12 cellular contexts compared by ENCODE assay signal in genomic region chr18:55314615-55315237, GRCh38.
DNase-seq lines count a peak whose midpoint lies in the region; ATAC-seq and TF ChIP-seq lines count a peak whose summit lies in the region.
"Had no signal": no experiment of that assay in that cellular context is flagged by ENCODE, and none has a peak within 500 bp of the region (broad histone marks: within the 10 kb centered on the region; RNA-seq: fewer than 3 reads in every experiment).

No MANE protein-coding gene starts in this region.

- H3K4me1 ChIP-seq in DOHH2 (ENCODE audit: control insufficient read depth, low read length) (peaks cover 89% of the 10 kb centered on the region), iPS-20b (ENCODE audit: insufficient read depth, low read length) (peaks cover 49% of the 10 kb centered on the region)

- H3K79me2 ChIP-seq in DOHH2 (ENCODE audit: control insufficient read depth, low read length): peaks cover 100% of the 10 kb centered on the region

- no peak overlapping the region for H3K27ac ChIP-seq in DOHH2 (ENCODE audit: low read depth, low read length)
- no peak overlapping the region for H3K27ac ChIP-seq in iPS-20b (ENCODE audit: low read length)

- H4K20me1 ChIP-seq in DOHH2 (ENCODE audit: control insufficient read depth, insufficient read depth, low read depth, low read length): peaks cover 25% of the 10 kb centered on the region

- no peak for ATAC-seq in GM19328 (IDR thresholded peaks at IDR 0.05; ENCODE audit: unreplicated experiment)
- no peak for ATAC-seq in omental fat pad (ENCODE audit: low FRiP score)

- H3K4me2 ChIP-seq in DOHH2 (ENCODE audit: low read length): peak overlapping the region; percentile 5; the same call in 1 of the 2 replicates

- peak overlapping the region; percentile 21; the same call in 1 of the 2 replicates for H3K9ac ChIP-seq in iPS-20b (ENCODE audit: low read depth, low read length)

- peak; percentile 69 for DNase-seq in NCI-H1092 (lab: John Stamatoyannopoulos, UW)
- DNase-seq in NCI-H2227 treated with DMSO at 0.1 percent for 48 hours (lab: John Stamatoyannopoulos, UW): peak; percentile 96
- no peak for DNase-seq in T-helper 1 cell
- no peak for DNase-seq in omental fat pad (ENCODE audit: low spot score)
- no peak for DNase-seq in COLO829 (ENCODE audit: low spot score)
- DNase-seq: activated CD4-positive, alpha-beta T cell treated with anti-CD3 and anti-CD28 coated beads for 48 hours; activated T-cell treated with anti-CD3 and anti-CD28 coated beads, Interleukin-2, amount 50 U/mL, for 1 hour; islet precursor cell; spleen had no signal

- TF ChIP-seq CTCF in DOHH2 (IDR thresholded peaks at IDR 0.05; ENCODE audit: low read depth, low read length, poor library complexity, severe bottlenecking): no peak
- no peak for TF ChIP-seq CTCF in omental fat pad (IDR thresholded peaks at IDR 0.05)

- H3K9me3 ChIP-seq in DOHH2 (ENCODE audit: control insufficient read depth, insufficient read depth, low read length) (no peaks in the 10 kb centered on the region), iPS-20b (ENCODE audit: insufficient read depth, low read depth, low read length) (no peaks in the 10 kb centered on the region)
- H3K9me3 ChIP-seq: spleen had no signal

- no peaks in the 10 kb centered on the region for H3K9me2 ChIP-seq in DOHH2 (replicated peaks; ENCODE audit: control insufficient read depth, low read length)

- H3K27me3 ChIP-seq in DOHH2 (ENCODE audit: control insufficient read depth, low read length) (no peaks in the 10 kb centered on the region), iPS-20b (ENCODE audit: insufficient read depth, low read length) (no peaks in the 10 kb centered on the region)
- H3K27me3 ChIP-seq: spleen had no signal

- no peaks in the 10 kb centered on the region for H3F3A ChIP-seq in DOHH2 (ENCODE audit: control insufficient read depth, insufficient read depth)

- H3K4me3 ChIP-seq in DOHH2 (ENCODE audit: low read length) (no peak overlapping the region), iPS-20b (ENCODE audit: low read length) (peak overlapping the region; percentile 18; the same call in 1 of the 2 replicates)
- H3K4me3 ChIP-seq: spleen had no signal

- H3K36me3 ChIP-seq in DOHH2 (ENCODE audit: control insufficient read depth, low read length) (peaks cover 41% of the 10 kb centered on the region), iPS-20b (ENCODE audit: insufficient read depth, low read depth, low read length) (no peaks in the 10 kb centered on the region)
- H3K36me3 ChIP-seq: spleen had no signal

Comparison
In these comparisons a context has a peak if more than half of its experiments do, and no peak if none do; other contexts are left out.
1. DNase-seq: peak in NCI-H1092 (single experiment) and NCI-H2227 treated with DMSO at 0.1 percent for 48 hours (single experiment); none in T-helper 1 cell (0 of 5), omental fat pad (single experiment) and COLO829 (single experiment).